ENCODE assay signal across 10 cellular contexts in genomic region chr1:18101508-18101907, GRCh38. TPM values are rescaled to one million over a fixed set of nuclear protein-coding genes. Genes with fewer than 3 reads are reported as not detected.
"Had no signal": no experiment of that assay in that cellular context is flagged by ENCODE, and none has a peak within 500 bp of the region (broad histone marks: within the 10 kb centered on the region; RNA-seq: fewer than 3 reads in every experiment).

No MANE protein-coding gene starts in this region.

- H3K4me3 Mint-ChIP-seq: GM23338, H9, HFFc6 had no signal

- DNase-seq: GOT3, H7, H9, HCEC 1CT, HFFc6 had no signal

- H3K27ac Mint-ChIP-seq: GM23338, H9, HFFc6 had no signal

- ATAC-seq: HCT116 had no signal

- H3K36me3 ChIP-seq: HAP-1 had no signal

- H3K9me3 Mint-ChIP-seq: GM23338, HFFc6 had no signal

- H3K4me3 ChIP-seq: GM23248, GM23338, HAP-1 had no signal

- H2AFZ ChIP-seq: GM23248, GM23338 had no signal

- H3K4me2 ChIP-seq: GM23338 had no signal

- H3K9me3 ChIP-seq: HAP-1 had no signal

- H3K4me1 ChIP-seq: HAP-1 had no signal

- H3K27ac ChIP-seq: GM23248 had no signal

RNA-seq across cellular contexts. Expression of gene IGSF21, which starts 6.1 kb away (rescaled TPM):
- total RNA-seq: GM23248, H4, HFFc6 had no signal
